In the genomic region with DNA sequence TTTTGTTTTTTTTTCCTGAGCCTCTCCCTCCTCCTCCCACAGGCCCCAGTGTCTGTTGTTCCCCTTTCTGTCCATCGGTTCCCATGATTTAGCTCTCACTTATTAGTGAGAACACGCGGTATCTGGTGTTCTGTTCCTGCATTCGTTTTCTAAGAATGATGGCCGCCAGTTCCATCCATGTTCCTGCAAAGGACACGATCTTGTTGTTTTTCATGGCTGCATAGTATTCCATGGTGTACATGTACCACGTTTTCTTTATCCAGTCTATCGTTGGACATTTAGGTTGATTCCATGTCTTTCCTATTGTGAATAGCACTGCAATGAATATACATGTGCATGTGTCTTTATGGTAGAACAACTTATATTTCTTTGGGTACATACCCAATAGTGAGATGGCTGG, we compare ENCODE assay signal across 4 cellular contexts.
TF ChIP-seq lines count a peak whose summit lies in the region.

No MANE protein-coding gene starts in this region.

TF ChIP-seq in SK-N-SH treated with all-trans-retinoic acid at 6 μM for 48 hours, 23 proteins besides CTCF, POLR2A, EP300 and RAD21 (continued from another document):
- TF ChIP-seq ZFP30 (CRISPR knock-in tag; IDR thresholded peaks at IDR 0.05): no peak

TF ChIP-seq in SK-N-SH, 30 proteins besides CTCF, POLR2A, EP300 and RAD21 (continued from another document):
- TF ChIP-seq, protein P1, sequence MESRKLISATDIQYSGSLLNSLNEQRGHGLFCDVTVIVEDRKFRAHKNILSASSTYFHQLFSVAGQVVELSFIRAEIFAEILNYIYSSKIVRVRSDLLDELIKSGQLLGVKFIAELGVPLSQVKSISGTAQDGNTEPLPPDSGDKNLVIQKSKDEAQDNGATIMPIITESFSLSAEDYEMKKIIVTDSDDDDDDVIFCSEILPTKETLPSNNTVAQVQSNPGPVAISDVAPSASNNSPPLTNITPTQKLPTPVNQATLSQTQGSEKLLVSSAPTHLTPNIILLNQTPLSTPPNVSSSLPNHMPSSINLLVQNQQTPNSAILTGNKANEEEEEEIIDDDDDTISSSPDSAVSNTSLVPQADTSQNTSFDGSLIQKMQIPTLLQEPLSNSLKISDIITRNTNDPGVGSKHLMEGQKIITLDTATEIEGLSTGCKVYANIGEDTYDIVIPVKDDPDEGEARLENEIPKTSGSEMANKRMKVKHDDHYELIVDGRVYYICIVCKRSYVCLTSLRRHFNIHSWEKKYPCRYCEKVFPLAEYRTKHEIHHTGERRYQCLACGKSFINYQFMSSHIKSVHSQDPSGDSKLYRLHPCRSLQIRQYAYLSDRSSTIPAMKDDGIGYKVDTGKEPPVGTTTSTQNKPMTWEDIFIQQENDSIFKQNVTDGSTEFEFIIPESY (IDR thresholded peaks at IDR 0.05; ENCODE audit: borderline replicate concordance, low read depth): no peak
- TF ChIP-seq CHD2 (IDR thresholded peaks at IDR 0.05; ENCODE audit: low read length, partially characterized antibody): no peak
- no peak for TF ChIP-seq RFX5 (IDR thresholded peaks at IDR 0.05; ENCODE audit: low read length)
- TF ChIP-seq MXI1 (IDR thresholded peaks at IDR 0.05; ENCODE audit: low read depth, low read length): no peak
- TF ChIP-seq, protein P2, sequence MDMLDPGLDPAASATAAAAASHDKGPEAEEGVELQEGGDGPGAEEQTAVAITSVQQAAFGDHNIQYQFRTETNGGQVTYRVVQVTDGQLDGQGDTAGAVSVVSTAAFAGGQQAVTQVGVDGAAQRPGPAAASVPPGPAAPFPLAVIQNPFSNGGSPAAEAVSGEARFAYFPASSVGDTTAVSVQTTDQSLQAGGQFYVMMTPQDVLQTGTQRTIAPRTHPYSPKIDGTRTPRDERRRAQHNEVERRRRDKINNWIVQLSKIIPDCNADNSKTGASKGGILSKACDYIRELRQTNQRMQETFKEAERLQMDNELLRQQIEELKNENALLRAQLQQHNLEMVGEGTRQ (IDR thresholded peaks at IDR 0.05; ENCODE audit: borderline replicate concordance, low read depth, low read length): no peak
- no peak for TF ChIP-seq FOXM1 (IDR thresholded peaks at IDR 0.05; ENCODE audit: low read depth)

TF ChIP-seq in HEK293, 187 proteins besides CTCF, POLR2A, EP300 and RAD21 (continued from another document):
- TF ChIP-seq, protein P3, sequence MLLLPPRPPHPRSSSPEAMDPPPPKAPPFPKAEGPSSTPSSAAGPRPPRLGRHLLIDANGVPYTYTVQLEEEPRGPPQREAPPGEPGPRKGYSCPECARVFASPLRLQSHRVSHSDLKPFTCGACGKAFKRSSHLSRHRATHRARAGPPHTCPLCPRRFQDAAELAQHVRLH (tag by site-specific recombination; IDR thresholded peaks at IDR 0.05): peak; percentile 64; the same call in 1 of the 2 replicates
TF ChIP-seq in HEK293: peak in this region for 2.

TF ChIP-seq in K562, 482 proteins besides CTCF, POLR2A, EP300 and RAD21 (continued from another document):
- TF ChIP-seq, protein P4, sequence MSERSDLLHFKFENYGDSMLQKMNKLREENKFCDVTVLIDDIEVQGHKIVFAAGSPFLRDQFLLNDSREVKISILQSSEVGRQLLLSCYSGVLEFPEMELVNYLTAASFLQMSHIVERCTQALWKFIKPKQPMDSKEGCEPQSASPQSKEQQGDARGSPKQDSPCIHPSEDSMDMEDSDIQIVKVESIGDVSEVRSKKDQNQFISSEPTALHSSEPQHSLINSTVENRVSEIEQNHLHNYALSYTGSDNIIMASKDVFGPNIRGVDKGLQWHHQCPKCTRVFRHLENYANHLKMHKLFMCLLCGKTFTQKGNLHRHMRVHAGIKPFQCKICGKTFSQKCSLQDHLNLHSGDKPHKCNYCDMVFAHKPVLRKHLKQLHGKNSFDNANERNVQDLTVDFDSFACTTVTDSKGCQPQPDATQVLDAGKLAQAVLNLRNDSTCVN (CRISPR knock-in tag; IDR thresholded peaks at IDR 0.05): no peak
- no peak for TF ChIP-seq ZNF77 (CRISPR knock-in tag; IDR thresholded peaks at IDR 0.05)
- TF ChIP-seq RBM25 (IDR thresholded peaks at IDR 0.05; ENCODE audit: low read depth, low read length, severe bottlenecking): peak; percentile 44
- TF ChIP-seq BCOR (IDR thresholded peaks at IDR 0.05): 0 out of 2 replicates have a peak, but pooled peaks have one; percentile 14
- peak in 1 of 2 experiments; percentile 49; a peak in 2 of 4 replicates for TF ChIP-seq KDM1A (IDR thresholded peaks at IDR 0.05)
- TF ChIP-seq, protein P1 (CRISPR knock-in tag; IDR thresholded peaks at IDR 0.05): peak; percentile 66
- TF ChIP-seq ZNF146 (CRISPR knock-in tag; IDR thresholded peaks at IDR 0.05; ENCODE audit: unreplicated experiment): peak; percentile 99
TF ChIP-seq in K562: peak in this region for 6.
